Comparison of ENCODE assay signal across 5 cellular contexts in genomic region chr12:20625531-20625930, GRCh38.
"Had no signal": no experiment of that assay in that cellular context is flagged by ENCODE, and none has a peak within 500 bp of the region (broad histone marks: within the 10 kb centered on the region; RNA-seq: fewer than 3 reads in every experiment).

No MANE protein-coding gene starts in this region.

- H3K27me3 Mint-ChIP-seq: IgD-negative memory B cell had no signal

- H3K36me3 Mint-ChIP-seq: IgD-negative memory B cell had no signal

- H3K4me1 Mint-ChIP-seq: IgD-negative memory B cell had no signal

- H3K27ac Mint-ChIP-seq: GM23338, IgD-negative memory B cell had no signal

- H3K27ac ChIP-seq: HL-60 had no signal

- H3K9me3 Mint-ChIP-seq: GM23338, H9 had no signal

- DNase-seq: H9, HCEC 1CT had no signal

- H3K4me3 ChIP-seq: GM23338 had no signal

- H3K4me3 Mint-ChIP-seq: GM23338, H9, IgD-negative memory B cell had no signal
